14 cellular contexts compared by ENCODE assay signal in genomic region chr10:8331387-8331786, GRCh38.
DNase-seq lines count a peak whose midpoint lies in the region; ATAC-seq and TF ChIP-seq lines count a peak whose summit lies in the region.
"Had no signal": no experiment of that assay in that cellular context is flagged by ENCODE, and none has a peak within 500 bp of the region (broad histone marks: within the 10 kb centered on the region; RNA-seq: fewer than 3 reads in every experiment).

No MANE protein-coding gene starts in this region.

- H3K79me2 ChIP-seq in mesendoderm (ENCODE audit: control insufficient read depth, insufficient read depth, low read length): no peaks in the 10 kb centered on the region

- no peak overlapping the region for H3K18ac ChIP-seq in mesendoderm (ENCODE audit: low read length)

- H3K79me1 ChIP-seq in mesendoderm (ENCODE audit: low read length): no peaks in the 10 kb centered on the region

- H3K4me1 ChIP-seq in CD4-positive, CD25-positive, alpha-beta regulatory T cell (ENCODE audit: control insufficient read depth, insufficient read depth, low read length, poor library complexity, severe bottlenecking): peaks cover 24% of the 10 kb centered on the region
- H3K4me1 ChIP-seq in mesendoderm (ENCODE audit: control insufficient read depth, low read depth, low read length): no peaks in the 10 kb centered on the region
- H3K4me1 ChIP-seq in prostate gland (replicated peaks): no peaks in the 10 kb centered on the region
- H3K4me1 ChIP-seq: psoas muscle had no signal

- H3K4me3 Mint-ChIP-seq in CD4-positive, CD25-positive, alpha-beta regulatory T cell: peak overlapping the region; percentile 84 to 87 (median 84)
- H3K4me3 Mint-ChIP-seq in activated T-cell treated with anti-CD3 and anti-CD28 coated beads, Interleukin-2, amount 50 U/mL, for 24 hours: peak overlapping the region; percentile 76
- peak overlapping the region; percentile 73 to 91 (median 80) for H3K4me3 Mint-ChIP-seq in immature natural killer cell
- H3K4me3 Mint-ChIP-seq: stimulated activated memory B cell treated with anti-CD40 and anti-IgM and Interleukin-4, amounts not matched to agents 10 μg/mL and 1 μg/mL and 100 μg/mL, for 72 hours had no signal

- H3K4me2 ChIP-seq in mesendoderm (ENCODE audit: low read length): no peak overlapping the region

- intact Hi-C loops in prostate gland (cut with DNase I): no loop called here

- no peak overlapping the region for H3K9ac ChIP-seq in mesendoderm (ENCODE audit: low read length)

- H3K23ac ChIP-seq in mesendoderm (ENCODE audit: low read length): no peak overlapping the region

- H2BK120ac ChIP-seq in mesendoderm (ENCODE audit: low read depth, low read length): no peak overlapping the region

- ATAC-seq in CD4-positive, CD25-positive, alpha-beta regulatory T cell (ENCODE audit: low read depth in 2 of 2): no peak
- ATAC-seq in esophagus mucosa: no peak
- ATAC-seq: psoas muscle; stimulated activated memory B cell treated with anti-CD40 and anti-IgM and Interleukin-4, amounts not matched to agents 10 μg/mL and 1 μg/mL and 100 μg/mL, for 72 hours had no signal

- H3K27ac ChIP-seq in CD4-positive, CD25-positive, alpha-beta regulatory T cell (ENCODE audit: insufficient read depth, low read length, poor library complexity, severe bottlenecking): peak overlapping the region; percentile 94
- H3K27ac ChIP-seq in mesendoderm (ENCODE audit: low read depth, low read length) (no peak overlapping the region), prostate gland (no peak overlapping the region)
- H3K27ac ChIP-seq: cardiac muscle cell, psoas muscle had no signal

- H4K5ac ChIP-seq in mesendoderm (ENCODE audit: low read length): no peak overlapping the region

- no peak overlapping the region for H2AK5ac ChIP-seq in mesendoderm (ENCODE audit: low read length)

- peak in 2 of 3 donors; percentile 31 to 37 for DNase-seq in CD4-positive, CD25-positive, alpha-beta regulatory T cell
- DNase-seq in T follicular helper cell (ENCODE audit: low read depth) (peak; percentile 18), immature natural killer cell (peak; percentile 9 to 34 (median 22)), mesendoderm (no peak), prostate gland (ENCODE audit: low spot score) (no peak), NCI-H1048 (lab: John Stamatoyannopoulos, UW) (no peak)
- peak; percentile 50 for DNase-seq in activated T-cell treated with anti-CD3 and anti-CD28 coated beads, Interleukin-2, amount 50 U/mL, for 24 hours
- DNase-seq: NCI-H1417 treated with DMSO at 0.1 percent for 48 hours, NCI-H510A treated with DMSO at 0.1 percent for 48 hours, psoas muscle, T1000 had no signal

- no peak overlapping the region for H2BK5ac ChIP-seq in mesendoderm (ENCODE audit: low read length)

- no CpG with 5 or more reads among the region's 14 CpGs for WGBS in mesendoderm (ENCODE audit: extremely low coverage, insufficient coverage, low lambda C conversion rate)
- 77% methylated on average over 14 of the region's 14 CpGs for WGBS in prostate gland

- no peak overlapping the region for H2BK15ac ChIP-seq in mesendoderm (replicated peaks; ENCODE audit: low read depth)

- no peak overlapping the region for H3K56ac ChIP-seq in mesendoderm (ENCODE audit: low read length)

- no peaks in the 10 kb centered on the region for H3K9me3 ChIP-seq in CD4-positive, CD25-positive, alpha-beta regulatory T cell (ENCODE audit: control insufficient read depth in 2 of 2, low read length in 2 of 2)
- no peaks in the 10 kb centered on the region for H3K9me3 ChIP-seq in prostate gland
- H3K9me3 ChIP-seq: psoas muscle had no signal

- no peak for TF ChIP-seq POLR2A in prostate gland (IDR thresholded peaks at IDR 0.05)

- H3K27me3 Mint-ChIP-seq in CD4-positive, CD25-positive, alpha-beta regulatory T cell: no peaks in the 10 kb centered on the region
- H3K27me3 Mint-ChIP-seq in activated T-cell treated with anti-CD3 and anti-CD28 coated beads, Interleukin-2, amount 50 U/mL, for 24 hours: no peaks in the 10 kb centered on the region
- peaks cover 10 to 24% (median 12%) of the 10 kb centered on the region in 3 donors for H3K27me3 Mint-ChIP-seq in immature natural killer cell (ENCODE audit: low read depth in 3 of 3)

- no peaks in the 10 kb centered on the region for H3K9me3 Mint-ChIP-seq in CD4-positive, CD25-positive, alpha-beta regulatory T cell
- H3K9me3 Mint-ChIP-seq in activated T-cell treated with anti-CD3 and anti-CD28 coated beads, Interleukin-2, amount 50 U/mL, for 24 hours: no peaks in the 10 kb centered on the region
- peaks cover 0 to 2% (median 0%) of the 10 kb centered on the region in 6 donors for H3K9me3 Mint-ChIP-seq in immature natural killer cell
- H3K9me3 Mint-ChIP-seq: stimulated activated memory B cell treated with anti-CD40 and anti-IgM and Interleukin-4, amounts not matched to agents 10 μg/mL and 1 μg/mL and 100 μg/mL, for 72 hours had no signal

- TF ChIP-seq CTCF in prostate gland (IDR thresholded peaks at IDR 0.05): no peak

- H3K36me3 ChIP-seq in CD4-positive, CD25-positive, alpha-beta regulatory T cell (ENCODE audit: control insufficient read depth, insufficient read depth, low read length): no peaks in the 10 kb centered on the region
- no peaks in the 10 kb centered on the region for H3K36me3 ChIP-seq in mesendoderm (ENCODE audit: control insufficient read depth, insufficient read depth, low read length)
- no peaks in the 10 kb centered on the region for H3K36me3 ChIP-seq in prostate gland
- H3K36me3 ChIP-seq: cardiac muscle cell had no signal

- no peaks in the 10 kb centered on the region for H3K27me3 ChIP-seq in CD4-positive, CD25-positive, alpha-beta regulatory T cell (ENCODE audit: control insufficient read depth, insufficient read depth, low read length)
- H3K27me3 ChIP-seq in mesendoderm (ENCODE audit: insufficient read depth, low read length, poor library complexity) (no peaks in the 10 kb centered on the region), prostate gland (replicated peaks; ENCODE audit: insufficient read depth) (peaks cover 10% of the 10 kb centered on the region)

- no peak overlapping the region for H3K4ac ChIP-seq in mesendoderm (ENCODE audit: low read depth, low read length)

- peak overlapping the region; percentile 57 to 97 (median 96) for H3K27ac Mint-ChIP-seq in CD4-positive, CD25-positive, alpha-beta regulatory T cell
- H3K27ac Mint-ChIP-seq in activated T-cell treated with anti-CD3 and anti-CD28 coated beads, Interleukin-2, amount 50 U/mL, for 24 hours: peak overlapping the region; percentile 92
- H3K27ac Mint-ChIP-seq in immature natural killer cell: peak overlapping the region; percentile 81 to 99 (median 92)
- H3K27ac Mint-ChIP-seq: stimulated activated memory B cell treated with anti-CD40 and anti-IgM and Interleukin-4, amounts not matched to agents 10 μg/mL and 1 μg/mL and 100 μg/mL, for 72 hours had no signal

- peak overlapping the region; percentile 88 for H3K4me3 ChIP-seq in CD4-positive, CD25-positive, alpha-beta regulatory T cell (ENCODE audit: low read depth, low read length)
- H3K4me3 ChIP-seq in mesendoderm (ENCODE audit: low read length): no peak overlapping the region
- H3K4me3 ChIP-seq in prostate gland: no peak overlapping the region

- no peak overlapping the region for H4K8ac ChIP-seq in mesendoderm (ENCODE audit: low read depth, low read length)

- H3K4me1 Mint-ChIP-seq in CD4-positive, CD25-positive, alpha-beta regulatory T cell: peaks cover 9 to 47% (median 32%) of the 10 kb centered on the region in 4 donors
- H3K4me1 Mint-ChIP-seq in activated T-cell treated with anti-CD3 and anti-CD28 coated beads, Interleukin-2, amount 50 U/mL, for 24 hours (ENCODE audit: low read depth): peaks cover 63% of the 10 kb centered on the region
- peaks cover 35 to 41% of the 10 kb centered on the region in 2 donors for H3K4me1 Mint-ChIP-seq in immature natural killer cell

- no peaks in the 10 kb centered on the region for H3K36me3 Mint-ChIP-seq in CD4-positive, CD25-positive, alpha-beta regulatory T cell
- no peaks in the 10 kb centered on the region for H3K36me3 Mint-ChIP-seq in activated T-cell treated with anti-CD3 and anti-CD28 coated beads, Interleukin-2, amount 50 U/mL, for 24 hours (ENCODE audit: low read depth)
- peaks cover 0 to 3% (median 0%) of the 10 kb centered on the region in 3 donors for H3K36me3 Mint-ChIP-seq in immature natural killer cell
- H3K36me3 Mint-ChIP-seq: stimulated activated memory B cell treated with anti-CD40 and anti-IgM and Interleukin-4, amounts not matched to agents 10 μg/mL and 1 μg/mL and 100 μg/mL, for 72 hours had no signal

Comparison
In these comparisons a context has a peak if more than half of its experiments do, and no peak if none do; other contexts are left out.
1. DNase-seq: peak in CD4-positive, CD25-positive, alpha-beta regulatory T cell (2 of 3), T follicular helper cell (single experiment), activated T-cell treated with anti-CD3 and anti-CD28 coated beads, Interleukin-2, amount 50 U/mL, for 24 hours (single experiment) and immature natural killer cell (3 of 3); none in mesendoderm (single experiment), prostate gland (single experiment) and NCI-H1048 (single experiment).
2. Peak in every context shown above with its lines, with median percentiles within 50 percentile points of each other: H3K27ac Mint-ChIP-seq and H3K4me3 Mint-ChIP-seq.